6 cellular contexts compared by ENCODE assay signal in genomic region chr15:84196530-84197188, GRCh38. TPM values are rescaled to one million over a fixed set of nuclear protein-coding genes. Genes with fewer than 3 reads are reported as not detected.
A peak's percentile ranks its signal among the peaks of the same experiment; 100 is the strongest.
DNase-seq lines count a peak whose midpoint lies in the region; ATAC-seq and TF ChIP-seq lines count a peak whose summit lies in the region.
"Not testable (repeated sequence)": the region's sequence is repeated elsewhere in the genome, so short reads cannot be mapped to it uniquely, and the experiment has no call there.

No MANE protein-coding gene starts in this region.

- H3K27me3 ChIP-seq in heart right ventricle, upper lobe of right lung: not testable (repeated sequence)

- WGBS in heart right ventricle, 2 donors: no CpG with 5 or more reads among the region's 14 CpGs

- intact Hi-C loops in heart right ventricle (cut with DNase I); left colon (cut with DNase I, micrococcal nuclease); mucosa of descending colon (cut with DNase I, micrococcal nuclease); sciatic nerve (cut with DNase I); upper lobe of right lung (cut with DNase I): not testable (repeated sequence)

- H3K4me1 ChIP-seq in heart right ventricle; mucosa of descending colon (ENCODE audit: low read depth); upper lobe of right lung: not testable (repeated sequence)

- DNase-seq in heart right ventricle; left colon; mucosa of descending colon; sciatic nerve (ENCODE audit: low spot score); upper lobe of right lung: not testable (repeated sequence)

- peak; percentile 18 for ATAC-seq in esophagus mucosa
- ATAC-seq in heart right ventricle: peak; percentile 26 to 89 (median 76)
- peak; percentile 17 for ATAC-seq in left colon
- ATAC-seq in mucosa of descending colon: peak; percentile 27
- peak; percentile 38 for ATAC-seq in sciatic nerve
- peak; percentile 69 for ATAC-seq in upper lobe of right lung

- H3K9me3 ChIP-seq in heart right ventricle, mucosa of descending colon, upper lobe of right lung: not testable (repeated sequence)

- not testable (repeated sequence) for H3K36me3 ChIP-seq in heart right ventricle; mucosa of descending colon (ENCODE audit: low read depth); upper lobe of right lung

- not testable (repeated sequence) for H3K27ac ChIP-seq in heart right ventricle, upper lobe of right lung

- not testable (repeated sequence) for H3K4me3 ChIP-seq in heart right ventricle, mucosa of descending colon, upper lobe of right lung

- TF ChIP-seq CTCF in heart right ventricle (IDR thresholded peaks at IDR 0.05); mucosa of descending colon (IDR thresholded peaks at IDR 0.05); upper lobe of right lung (IDR thresholded peaks at IDR 0.05): not testable (repeated sequence)

RNA-seq across cellular contexts. Expression of gene GOLGA6L4, which starts 38.9 kb away (rescaled TPM):
- total RNA-seq in esophagus mucosa (2.4 TPM), heart right ventricle (1 to 10 TPM; 1.0 to 2.0 (median 1.5) TPM), left colon (1 to 10 TPM; 1.6 to 3.5 TPM), mucosa of descending colon (1 to 10 TPM; 2.0 to 3.7 (median 2.4) TPM), sciatic nerve (9.4 TPM), upper lobe of right lung (2.7 TPM)
- polyA plus RNA-seq in heart right ventricle: 1 to 10 TPM in 1 of 2 donors, under 1 TPM in 1; 0.64 to 7.6 TPM

Comparison
In these comparisons a context has a peak if more than half of its experiments do, and no peak if none do; other contexts are left out.
1. ATAC-seq: peak in every context shown above with its lines; median percentile 76 in heart right ventricle; 69 in upper lobe of right lung; 38 in sciatic nerve; 27 in mucosa of descending colon; 18 in esophagus mucosa; 17 in left colon.